ENCODE assay signal across 8 cellular contexts in genomic region chr12:121400332-121401139, GRCh38. TPM values are rescaled to one million over a fixed set of nuclear protein-coding genes. Genes with fewer than 3 reads are reported as not detected.
DNase-seq lines count a peak whose midpoint lies in the region; ATAC-seq lines count a peak whose summit lies in the region.

No MANE protein-coding gene starts in this region.

- H3K27me3 Mint-ChIP-seq in activated CD8-positive, alpha-beta memory T cell treated with anti-CD3 and anti-CD28 coated beads, Interleukin-2, amount 10 ng/mL, durations not matched to agents 7 days and 5 days = no peaks in the 10 kb centered on the region

- no peaks in the 10 kb centered on the region for H3K36me3 ChIP-seq in muscle layer of colon (ENCODE audit: insufficient read depth, low read length)

- no peaks in the 10 kb centered on the region for H3K27me3 ChIP-seq in muscle layer of colon (ENCODE audit: control insufficient read depth in 1 of 2, insufficient read depth in 2 of 2, low read length in 2 of 2)

- peaks cover 42% of the 10 kb centered on the region for H3K4me1 Mint-ChIP-seq in activated CD8-positive, alpha-beta memory T cell treated with anti-CD3 and anti-CD28 coated beads, Interleukin-2, amount 10 ng/mL, durations not matched to agents 7 days and 5 days

- H3K9me3 ChIP-seq in muscle layer of colon (ENCODE audit: low read length) = no peaks in the 10 kb centered on the region

- H3K4me3 Mint-ChIP-seq in activated CD8-positive, alpha-beta memory T cell treated with anti-CD3 and anti-CD28 coated beads, Interleukin-2, amount 10 ng/mL, durations not matched to agents 7 days and 5 days = peak overlapping the region; percentile 89

- DNase-seq in SHP77 (lab: John Stamatoyannopoulos, UW) (peak; percentile 33), SHP77 treated with DMSO at 0.1 percent for 48 hours (lab: John Stamatoyannopoulos, UW) (no peak), NCI-H345 treated with DMSO at 0.1 percent for 48 hours (lab: John Stamatoyannopoulos, UW; ENCODE audit: unreplicated experiment) (peak; percentile 24), epithelial cell of prostate (ENCODE audit: low read depth, low spot score) (no peak)
- DNase-seq in activated CD8-positive, alpha-beta memory T cell treated with anti-CD3 and anti-CD28 coated beads, Interleukin-2, amount 10 ng/mL, durations not matched to agents 7 days and 5 days = peak; percentile 75
- peak; percentile 38 to 46 for DNase-seq in stimulated activated CD8-positive, alpha-beta memory T cell treated with anti-CD3 and anti-CD28 coated beads, Interleukin-7, amount 100 ng/mL, for 4 hours (ENCODE audit: low read depth in 2 of 2)

- CTCF ChIA-PET in activated CD8-positive, alpha-beta memory T cell treated with anti-CD3 and anti-CD28 coated beads, Interleukin-2, amount 10 ng/mL, durations not matched to agents 7 days and 5 days (lab: Charles Lee) = interaction anchor here (0.6 to 4.1 kb wide), 10 partner anchors 9 to 394 kb away, joined by 3 to 25 read pairs (median 4); partner anchors contain the start of gene ANAPC5

- peak; percentile 49 for ATAC-seq in HG02973 (IDR thresholded peaks at IDR 0.05; ENCODE audit: unreplicated experiment)
- ATAC-seq in activated CD8-positive, alpha-beta memory T cell treated with anti-CD3 and anti-CD28 coated beads, Interleukin-2, amount 10 ng/mL, durations not matched to agents 7 days and 5 days = peak; percentile 50

- H3K36me3 Mint-ChIP-seq in activated CD8-positive, alpha-beta memory T cell treated with anti-CD3 and anti-CD28 coated beads, Interleukin-2, amount 10 ng/mL, durations not matched to agents 7 days and 5 days = peaks cover 29% of the 10 kb centered on the region

- peak overlapping the region; percentile 95 for H3K27ac Mint-ChIP-seq in activated CD8-positive, alpha-beta memory T cell treated with anti-CD3 and anti-CD28 coated beads, Interleukin-2, amount 10 ng/mL, durations not matched to agents 7 days and 5 days

- peaks cover 35% of the 10 kb centered on the region for H3K4me1 ChIP-seq in muscle layer of colon (ENCODE audit: insufficient read depth, low read length)

- peak overlapping the region; percentile 77 to 78 for H3K4me3 ChIP-seq in muscle layer of colon (ENCODE audit: low read depth in 1 of 2, low read length in 2 of 2)

- H3K9ac ChIP-seq in muscle layer of colon (ENCODE audit: low read length) = peak overlapping the region; percentile 22

- H3K9me3 Mint-ChIP-seq in activated CD8-positive, alpha-beta memory T cell treated with anti-CD3 and anti-CD28 coated beads, Interleukin-2, amount 10 ng/mL, durations not matched to agents 7 days and 5 days (ENCODE audit: low read depth) = no peaks in the 10 kb centered on the region

- H3K27ac ChIP-seq in epithelial cell of prostate = peak overlapping the region; percentile 77
- peak overlapping the region; percentile 53 for H3K27ac ChIP-seq in muscle layer of colon (ENCODE audit: low read depth, low read length)

RNA-seq across cellular contexts. Expression of gene RNF34, which starts 0.6 kb away (rescaled TPM):
- 100 to 1,000 TPM in 1 of 2 experiments, 10 to 100 TPM in 1; 96.1 to 102 TPM for total RNA-seq in activated CD8-positive, alpha-beta memory T cell treated with anti-CD3 and anti-CD28 coated beads, Interleukin-2, amount 10 ng/mL, durations not matched to agents 7 days and 5 days

RNA-seq across cellular contexts. Expression of gene ANAPC5, which starts 48.3 kb away (rescaled TPM):
- 100 to 1,000 TPM; 138 to 157 TPM for total RNA-seq in activated CD8-positive, alpha-beta memory T cell treated with anti-CD3 and anti-CD28 coated beads, Interleukin-2, amount 10 ng/mL, durations not matched to agents 7 days and 5 days

Comparison
In these comparisons a context has a peak if more than half of its experiments do, and no peak if none do; other contexts are left out.
1. DNase-seq: peak in SHP77 (2 of 2), NCI-H345 treated with DMSO at 0.1 percent for 48 hours (single experiment), activated CD8-positive, alpha-beta memory T cell treated with anti-CD3 and anti-CD28 coated beads, Interleukin-2, amount 10 ng/mL, durations not matched to agents 7 days and 5 days (single experiment) and stimulated activated CD8-positive, alpha-beta memory T cell treated with anti-CD3 and anti-CD28 coated beads, Interleukin-7, amount 100 ng/mL, for 4 hours (2 of 2); none in SHP77 treated with DMSO at 0.1 percent for 48 hours (single experiment) and epithelial cell of prostate (single experiment).